ENCODE assay signal across 17 cellular contexts in the genomic region with DNA sequence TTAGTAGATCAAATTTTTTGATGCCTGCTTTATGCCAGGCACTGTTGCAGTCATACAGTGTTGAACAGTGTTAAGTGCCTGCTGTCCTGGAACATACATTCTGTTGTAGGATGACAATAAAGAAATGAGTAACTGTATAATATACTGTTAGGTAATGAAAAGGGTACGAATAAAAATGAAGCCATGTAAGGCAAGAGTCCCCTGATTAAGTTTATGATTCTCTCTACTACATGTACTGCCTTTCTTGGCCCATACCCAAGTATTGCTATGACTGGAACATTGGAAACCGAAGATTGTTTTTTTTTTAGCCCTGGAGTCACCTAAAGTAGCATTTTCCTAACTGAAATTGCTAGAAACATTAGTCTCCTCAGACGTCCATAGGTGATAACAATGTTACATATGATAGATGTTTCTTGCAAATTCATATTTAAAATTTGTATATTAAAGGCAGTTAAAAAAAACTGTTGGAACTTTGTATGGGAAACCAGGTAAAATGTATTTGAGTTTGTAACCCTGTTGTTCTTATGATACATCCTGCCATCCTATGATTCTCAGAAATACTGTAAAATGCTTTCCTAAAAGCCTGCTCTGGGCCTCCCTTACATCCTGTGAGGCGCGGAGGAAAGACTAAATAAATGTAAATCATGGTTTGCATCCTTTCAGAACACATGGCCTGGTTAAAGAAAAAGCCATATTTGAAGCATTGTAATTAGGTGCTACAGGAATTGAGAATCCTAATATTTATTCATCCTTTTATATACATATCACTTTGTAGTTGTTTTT. TPM values are rescaled to one million over a fixed set of nuclear protein-coding genes. Genes with fewer than 3 reads are reported as not detected.
DNase-seq lines count a peak whose midpoint lies in the region; ATAC-seq, FAIRE-seq and TF ChIP-seq lines count a peak whose summit lies in the region.
"Had no signal": no experiment of that assay in that cellular context is flagged by ENCODE, and none has a peak within 500 bp of the region (broad histone marks: within the 10 kb centered on the region; RNA-seq: fewer than 3 reads in every experiment).

No MANE protein-coding gene starts in this region.

- no peak for TF ChIP-seq CTCF in GM20000 (IDR thresholded peaks at IDR 0.05; ENCODE audit: extremely low read depth, missing control alignments)
- TF ChIP-seq CTCF in mucosa of descending colon (IDR thresholded peaks at IDR 0.05): no peak
- TF ChIP-seq CTCF in D721Med (IDR thresholded peaks at IDR 0.05; ENCODE audit: insufficient read depth, missing control alignments): no peak
- no peak for TF ChIP-seq CTCF in pancreas (IDR thresholded peaks at IDR 0.05)

- H3K4me1 ChIP-seq in mucosa of descending colon (ENCODE audit: low read depth): peaks cover 31% of the 10 kb centered on the region
- H3K4me1 ChIP-seq in pancreas: peaks cover 7 to 24% (median 11%) of the 10 kb centered on the region in 3 donors
- H3K4me1 ChIP-seq: SJCRH30 had no signal

- H3K36me3 Mint-ChIP-seq in activated CD8-positive, alpha-beta T cell treated with anti-CD3 and anti-CD28 coated beads, Interleukin-2, amount 10 ng/mL, durations not matched to agents 7 days and 5 days (ENCODE audit: low read depth): peaks cover 88% of the 10 kb centered on the region

- intact Hi-C loops in mucosa of descending colon (cut with DNase I, micrococcal nuclease): no loop called here
- intact Hi-C loops in pancreas (cut with DNase I): no loop called here

- no peak for TF ChIP-seq POLR2A in GM12891 (IDR thresholded peaks at IDR 0.05; ENCODE audit: low read depth, low read length)

- H3K27me3 Mint-ChIP-seq in activated CD8-positive, alpha-beta T cell treated with anti-CD3 and anti-CD28 coated beads, Interleukin-2, amount 10 ng/mL, durations not matched to agents 7 days and 5 days (ENCODE audit: low read depth): no peaks in the 10 kb centered on the region

- DNase-seq in GM12891 (ENCODE audit: insufficient read length, low spot score) (no peak), GM20000 (ENCODE audit: low spot score) (peak; percentile 23), mucosa of descending colon (no peak), activated gamma-delta T cell (lab: John Stamatoyannopoulos, UW) (no peak), D721Med (ENCODE audit: insufficient read length, low spot score) (no peak), pancreas (no peak)
- peak; percentile 39 for DNase-seq in activated CD8-positive, alpha-beta T cell treated with anti-CD3 and anti-CD28 coated beads, Interleukin-2, amount 10 ng/mL, durations not matched to agents 7 days and 5 days
- DNase-seq: effector CD4-positive, alpha-beta T cell; mammary epithelial cell; MG63; occipital lobe; SJCRH30 had no signal

- H3K36me3 ChIP-seq in mucosa of descending colon (ENCODE audit: low read depth) (no peaks in the 10 kb centered on the region), pancreas (peaks cover 2 to 39% (median 22%) of the 10 kb centered on the region in 3 donors)

- CTCF ChIA-PET in activated CD8-positive, alpha-beta T cell treated with anti-CD3 and anti-CD28 coated beads, Interleukin-2, amount 10 ng/mL, durations not matched to agents 7 days and 5 days (lab: Charles Lee): interaction anchor here (0.7 to 2.6 kb wide), 2 partner anchors 21 to 53 kb away, joined by 3 to 12 read pairs; no protein-coding TSS in a partner anchor

- WGBS in pancreas, 2 donors: 71 to 72% methylated on average over 5 of the region's 5 CpGs

- H3K4me3 ChIP-seq in mucosa of descending colon (no peak overlapping the region), pancreas (no peak overlapping the region)
- H3K4me3 ChIP-seq: MG63, SJCRH30, suprapubic skin had no signal

- H3K9me3 Mint-ChIP-seq in activated CD8-positive, alpha-beta T cell treated with anti-CD3 and anti-CD28 coated beads, Interleukin-2, amount 10 ng/mL, durations not matched to agents 7 days and 5 days (ENCODE audit: insufficient read depth): no peaks in the 10 kb centered on the region
- H3K9me3 Mint-ChIP-seq: brain had no signal

- H3K4me3 Mint-ChIP-seq in activated CD8-positive, alpha-beta T cell treated with anti-CD3 and anti-CD28 coated beads, Interleukin-2, amount 10 ng/mL, durations not matched to agents 7 days and 5 days: peak overlapping the region; percentile 66

- peak overlapping the region; percentile 91 for H3K27ac Mint-ChIP-seq in activated CD8-positive, alpha-beta T cell treated with anti-CD3 and anti-CD28 coated beads, Interleukin-2, amount 10 ng/mL, durations not matched to agents 7 days and 5 days

- peak; percentile 39 for ATAC-seq in activated CD8-positive, alpha-beta T cell treated with anti-CD3 and anti-CD28 coated beads, Interleukin-2, amount 10 ng/mL, durations not matched to agents 7 days and 5 days
- ATAC-seq in mucosa of descending colon (peak; percentile 33), GM21360 (IDR thresholded peaks at IDR 0.05; ENCODE audit: unreplicated experiment) (no peak), pancreas (no peak)

- H3K27ac ChIP-seq in pancreas: no peak overlapping the region
- H3K27ac ChIP-seq: C4-2B, SJCRH30, suprapubic skin had no signal

- H3K9me3 ChIP-seq in mucosa of descending colon (no peaks in the 10 kb centered on the region), pancreas (no peaks in the 10 kb centered on the region)
- H3K9me3 ChIP-seq: MG63, SJCRH30, suprapubic skin had no signal

- H3K4me1 Mint-ChIP-seq in activated CD8-positive, alpha-beta T cell treated with anti-CD3 and anti-CD28 coated beads, Interleukin-2, amount 10 ng/mL, durations not matched to agents 7 days and 5 days (ENCODE audit: low read depth): peaks cover 71% of the 10 kb centered on the region

- FAIRE-seq in GM12891 (lab: Jason Lieb, UNC) (peak; percentile 57), D721Med (lab: Jason Lieb, UNC) (no peak), pancreas (lab: Jason Lieb, UNC) (no peak)

- H3K27me3 ChIP-seq in pancreas: no peaks in the 10 kb centered on the region
- H3K27me3 ChIP-seq: MG63, SJCRH30, suprapubic skin had no signal

- POLR2A ChIA-PET in activated CD8-positive, alpha-beta T cell treated with anti-CD3 and anti-CD28 coated beads, Interleukin-2, amount 10 ng/mL, durations not matched to agents 7 days and 5 days (lab: Charles Lee): no interaction called here

TF ChIP-seq in GM12891, 5 proteins besides CTCF, POLR2A, EP300 and RAD21:
- TF ChIP-seq PAX5 (IDR thresholded peaks at IDR 0.05; ENCODE audit: insufficient read depth, low read length, severe bottlenecking) (no peak), POU2F2 (IDR thresholded peaks at IDR 0.05; ENCODE audit: low read depth, low read length) (no peak), POLR2AphosphoS5 (IDR thresholded peaks at IDR 0.05; ENCODE audit: low read depth, low read length) (no peak)

RNA-seq across cellular contexts. Expression of a gene that starts 5.8 kb away (rescaled TPM):
- 444 TPM for polyA plus RNA-seq in GM12891 (2012; ENCODE audit: low read depth, missing spikeins)
- total RNA-seq in activated CD8-positive, alpha-beta T cell treated with anti-CD3 and anti-CD28 coated beads, Interleukin-2, amount 10 ng/mL, durations not matched to agents 7 days and 5 days: 100 to 1,000 TPM; 396 to 404 TPM
- total RNA-seq in mucosa of descending colon (100 to 1,000 TPM; 274 to 427 (median 390) TPM), pancreas (100 to 1,000 TPM in 2 of 6 donors, 10 to 100 TPM in 4; 56.3 to 103 (median 89.2) TPM)
- 100 to 1,000 TPM in 1 of 2 donors, 10 to 100 TPM in 1; 71.5 to 138 TPM for polyA plus RNA-seq in pancreas

RNA-seq across cellular contexts. Expression of a gene that starts 6.0 kb away (rescaled TPM):
- 42.0 TPM for polyA plus RNA-seq in GM12891 (2012; ENCODE audit: low read depth, missing spikeins)
- 10 to 100 TPM; 54.3 to 57.8 TPM for total RNA-seq in activated CD8-positive, alpha-beta T cell treated with anti-CD3 and anti-CD28 coated beads, Interleukin-2, amount 10 ng/mL, durations not matched to agents 7 days and 5 days
- total RNA-seq in mucosa of descending colon (10 to 100 TPM; 20.2 to 28.2 (median 23.4) TPM), pancreas (10 to 100 TPM in 2 of 6 donors, 1 to 10 TPM in 4; 4.8 to 13.9 (median 9.3) TPM)
- 10 to 100 TPM; 10.6 to 15.2 TPM for polyA plus RNA-seq in pancreas

RNA-seq across cellular contexts. Expression of a gene that starts 18.7 kb away (rescaled TPM):
- polyA plus RNA-seq in GM12891 (2012; ENCODE audit: low read depth, missing spikeins): 12.1 TPM
- 10 to 100 TPM; 40.1 to 42.1 TPM for total RNA-seq in activated CD8-positive, alpha-beta T cell treated with anti-CD3 and anti-CD28 coated beads, Interleukin-2, amount 10 ng/mL, durations not matched to agents 7 days and 5 days
- 10 to 100 TPM in 2 of 3 donors, 1 to 10 TPM in 1; 4.2 to 21.5 (median 14.7) TPM for total RNA-seq in mucosa of descending colon
- 1 to 10 TPM; 1.4 to 9.0 (median 2.0) TPM for total RNA-seq in pancreas
- 10 to 100 TPM in 1 of 2 donors, 1 to 10 TPM in 1; 9.0 to 14.6 TPM for polyA plus RNA-seq in pancreas
- total RNA-seq: HT-29 had no signal

RNA-seq across cellular contexts. Expression of a gene that starts 27.5 kb away (rescaled TPM):
- 1.1 TPM for polyA plus RNA-seq in GM12891 (2012; ENCODE audit: low read depth, missing spikeins)
- total RNA-seq in activated CD8-positive, alpha-beta T cell treated with anti-CD3 and anti-CD28 coated beads, Interleukin-2, amount 10 ng/mL, durations not matched to agents 7 days and 5 days: under 1 TPM; 0.74 to 0.99 TPM
- total RNA-seq in mucosa of descending colon (1 to 10 TPM; 2.0 to 3.1 (median 3.0) TPM), pancreas (under 1 TPM; 0.28 to 0.65 (median 0.49) TPM)
- 1 to 10 TPM; 1.6 to 3.8 TPM for polyA plus RNA-seq in pancreas

RNA-seq across cellular contexts. Expression of a gene that starts 48.4 kb away (rescaled TPM):
- polyA plus RNA-seq in GM12891 (2012; ENCODE audit: low read depth, missing spikeins): 0.35 TPM
- under 1 TPM in 1 of 2 experiments, not detected in 1; 0.18 TPM for total RNA-seq in activated CD8-positive, alpha-beta T cell treated with anti-CD3 and anti-CD28 coated beads, Interleukin-2, amount 10 ng/mL, durations not matched to agents 7 days and 5 days
- 1 to 10 TPM; 1.3 to 8.4 (median 7.5) TPM for total RNA-seq in mucosa of descending colon
- total RNA-seq in pancreas: 1 to 10 TPM in 3 of 6 donors, under 1 TPM in 3; 0.32 to 7.3 (median 1.1) TPM
- 1 to 10 TPM; 1.1 to 1.2 TPM for polyA plus RNA-seq in pancreas
- total RNA-seq: HT-29, mammary epithelial cell, SJCRH30 had no signal
- polyA plus RNA-seq: mammary epithelial cell had no signal

Comparison
In these comparisons a context has a peak if more than half of its experiments do, and no peak if none do; other contexts are left out.
1. DNase-seq: peak in GM20000 (single experiment) and activated CD8-positive, alpha-beta T cell treated with anti-CD3 and anti-CD28 coated beads, Interleukin-2, amount 10 ng/mL, durations not matched to agents 7 days and 5 days (single experiment); none in GM12891 (single experiment), mucosa of descending colon (0 of 3), activated gamma-delta T cell (single experiment), D721Med (single experiment) and pancreas (0 of 6).
2. ATAC-seq: peak in activated CD8-positive, alpha-beta T cell treated with anti-CD3 and anti-CD28 coated beads, Interleukin-2, amount 10 ng/mL, durations not matched to agents 7 days and 5 days (single experiment) and mucosa of descending colon (single experiment); none in GM21360 (single experiment) and pancreas (0 of 4).